In the genomic region with DNA sequence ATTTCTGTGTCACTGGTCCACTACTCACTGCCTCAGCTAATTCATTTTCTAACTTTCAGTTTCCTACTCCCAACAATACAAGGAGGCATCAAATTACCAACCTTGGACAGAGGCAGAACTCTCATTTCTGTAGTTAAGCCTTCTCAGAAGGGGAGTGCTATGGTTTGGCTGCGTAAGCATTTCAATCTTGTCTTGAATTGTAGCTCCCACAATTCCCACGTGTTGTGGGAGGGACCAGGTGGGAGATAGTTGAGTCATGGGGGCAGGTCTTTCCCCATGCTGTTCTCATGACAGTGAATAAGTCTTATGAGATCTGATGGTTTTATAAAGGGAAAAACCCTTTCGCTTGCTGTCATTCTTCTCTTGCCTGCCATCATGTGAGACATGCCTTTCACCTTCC, we compare ENCODE assay signal across 10 cellular contexts. TPM values are rescaled to one million over a fixed set of nuclear protein-coding genes. Genes with fewer than 3 reads are reported as not detected.
A peak's percentile ranks its signal among the peaks of the same experiment; 100 is the strongest.
DNase-seq lines count a peak whose midpoint lies in the region; ATAC-seq lines count a peak whose summit lies in the region.
"Had no signal": no experiment of that assay in that cellular context is flagged by ENCODE, and none has a peak within 500 bp of the region (broad histone marks: within the 10 kb centered on the region; RNA-seq: fewer than 3 reads in every experiment).

No MANE protein-coding gene starts in this region.

- H3K4me3 Mint-ChIP-seq in activated T-cell treated with anti-CD3 and anti-CD28 coated beads, Interleukin-2, amount 50 U/mL, for 72 hours: no peak overlapping the region

- peaks cover 58% of the 10 kb centered on the region for H3K27me3 Mint-ChIP-seq in activated T-cell treated with anti-CD3 and anti-CD28 coated beads, Interleukin-2, amount 50 U/mL, for 72 hours (ENCODE audit: low read depth)

- peak; percentile 60 for DNase-seq in activated T-cell treated with anti-CD3 and anti-CD28 coated beads for 24 hours (ENCODE audit: low read depth)
- DNase-seq in activated T-cell treated with anti-CD3 and anti-CD28 coated beads, Interleukin-2, amount 50 U/mL, for 1 hour: no peak
- DNase-seq in activated T-cell treated with anti-CD3 and anti-CD28 coated beads, Interleukin-2, amount 50 U/mL, for 72 hours: peak; percentile 69 to 70
- DNase-seq in stimulated activated CD8-positive, alpha-beta memory T cell treated with anti-CD3 and anti-CD28 coated beads, Interleukin-7, amount 100 ng/mL, for 48 hours (ENCODE audit: extremely low read depth in 1 of 2, low read depth in 1 of 2): peak; percentile 22 to 74
- no peak for DNase-seq in HCEC 1CT
- no peak for DNase-seq in NCI-H446 (lab: John Stamatoyannopoulos, UW)
- DNase-seq: activated gamma-delta T cell, left cardiac atrium had no signal

- ATAC-seq in HG02973 (IDR thresholded peaks at IDR 0.05; ENCODE audit: unreplicated experiment) (peak; percentile 65), HG03175 (IDR thresholded peaks at IDR 0.05; ENCODE audit: unreplicated experiment) (no peak)
- ATAC-seq in activated T-cell treated with anti-CD3 and anti-CD28 coated beads, Interleukin-2, amount 50 U/mL, for 72 hours (replicated peaks in 1 of 2): peak; percentile 95 to 96
- ATAC-seq: left cardiac atrium had no signal

- peaks cover 4 to 8% of the 10 kb centered on the region in 2 donors for H3K36me3 Mint-ChIP-seq in activated T-cell treated with anti-CD3 and anti-CD28 coated beads, Interleukin-2, amount 50 U/mL, for 72 hours (ENCODE audit: insufficient read depth in 2 of 2)

- H3K4me1 Mint-ChIP-seq in activated T-cell treated with anti-CD3 and anti-CD28 coated beads, Interleukin-2, amount 50 U/mL, for 72 hours (ENCODE audit: low read depth): peaks cover 23% of the 10 kb centered on the region

- H3K9me3 Mint-ChIP-seq in activated T-cell treated with anti-CD3 and anti-CD28 coated beads, Interleukin-2, amount 50 U/mL, for 72 hours: peaks cover 4 to 7% of the 10 kb centered on the region in 2 donors

- H3K27ac Mint-ChIP-seq in activated T-cell treated with anti-CD3 and anti-CD28 coated beads, Interleukin-2, amount 50 U/mL, for 72 hours: no peak overlapping the region

RNA-seq across cellular contexts. Expression of a gene that starts 22.9 kb away (rescaled TPM):
- total RNA-seq in activated T-cell treated with anti-CD3 and anti-CD28 coated beads, Interleukin-2, amount 50 U/mL, for 72 hours: 10 to 100 TPM in 1 of 2 donors, 1 to 10 TPM in 1; 9.2 to 18.8 TPM

RNA-seq across cellular contexts. Expression of a gene that starts 55.6 kb away (rescaled TPM):
- not detected for total RNA-seq in activated T-cell treated with anti-CD3 and anti-CD28 coated beads, Interleukin-2, amount 50 U/mL, for 72 hours
- total RNA-seq: left cardiac atrium had no signal

Comparison
In these comparisons a context has a peak if more than half of its experiments do, and no peak if none do; other contexts are left out.
1. DNase-seq: peak in activated T-cell treated with anti-CD3 and anti-CD28 coated beads for 24 hours (single experiment), activated T-cell treated with anti-CD3 and anti-CD28 coated beads, Interleukin-2, amount 50 U/mL, for 72 hours (2 of 2) and stimulated activated CD8-positive, alpha-beta memory T cell treated with anti-CD3 and anti-CD28 coated beads, Interleukin-7, amount 100 ng/mL, for 48 hours (2 of 2); none in activated T-cell treated with anti-CD3 and anti-CD28 coated beads, Interleukin-2, amount 50 U/mL, for 1 hour (single experiment), HCEC 1CT (single experiment) and NCI-H446 (0 of 2).